In the genomic region with DNA sequence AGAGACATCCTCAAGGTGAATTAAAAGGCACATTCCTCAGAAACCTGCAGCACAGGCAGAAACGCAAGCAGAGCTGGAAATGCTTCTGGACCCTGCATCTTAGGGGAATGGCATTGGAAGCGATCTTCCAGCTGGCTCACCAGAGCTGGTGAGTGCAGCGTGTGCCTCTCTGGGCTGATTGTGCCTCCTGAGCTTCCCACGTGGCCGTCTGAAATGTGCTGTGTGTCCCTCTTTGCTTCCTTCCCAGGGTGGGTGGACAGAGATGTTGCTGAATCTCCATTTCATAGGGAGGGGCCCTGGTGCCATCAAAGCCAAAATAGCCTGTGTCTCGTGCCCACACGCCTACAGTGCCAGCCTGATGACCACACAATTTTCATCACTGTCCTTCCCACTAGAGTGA, we compare ENCODE assay signal across 1 cellular context.
TF ChIP-seq lines count a peak whose summit lies in the region.

No MANE protein-coding gene starts in this region.

TF ChIP-seq in H1, 55 proteins besides CTCF, POLR2A, EP300 and RAD21:
- no peak for TF ChIP-seq CTBP2 (IDR thresholded peaks at IDR 0.05; ENCODE audit: borderline replicate concordance, insufficient read depth, insufficient read length, low read length)
- TF ChIP-seq SIN3A (conservative IDR thresholded peaks at IDR 0.05 in 1 of 2, IDR thresholded peaks at IDR 0.05 in 1 of 2; ENCODE audit: low read depth in 1 of 2, low read length in 2 of 2), result no peak
- no peak for TF ChIP-seq SUZ12 (IDR thresholded peaks at IDR 0.05; ENCODE audit: low read length)
- no peak for TF ChIP-seq KDM5A (IDR thresholded peaks at IDR 0.05; ENCODE audit: low read length)
- no peak for TF ChIP-seq TAF1 (IDR thresholded peaks at IDR 0.05; ENCODE audit: low read depth, low read length)
- TF ChIP-seq EZH2 (IDR thresholded peaks at IDR 0.05; ENCODE audit: low read depth, low read length, severe bottlenecking), result no peak
- TF ChIP-seq, protein P1, sequence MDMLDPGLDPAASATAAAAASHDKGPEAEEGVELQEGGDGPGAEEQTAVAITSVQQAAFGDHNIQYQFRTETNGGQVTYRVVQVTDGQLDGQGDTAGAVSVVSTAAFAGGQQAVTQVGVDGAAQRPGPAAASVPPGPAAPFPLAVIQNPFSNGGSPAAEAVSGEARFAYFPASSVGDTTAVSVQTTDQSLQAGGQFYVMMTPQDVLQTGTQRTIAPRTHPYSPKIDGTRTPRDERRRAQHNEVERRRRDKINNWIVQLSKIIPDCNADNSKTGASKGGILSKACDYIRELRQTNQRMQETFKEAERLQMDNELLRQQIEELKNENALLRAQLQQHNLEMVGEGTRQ (IDR thresholded peaks at IDR 0.05; ENCODE audit: low read length), result no peak
- no peak for TF ChIP-seq CHD1 (IDR thresholded peaks at IDR 0.05; ENCODE audit: low read depth, low read length)
- TF ChIP-seq BRCA1 (IDR thresholded peaks at IDR 0.05; ENCODE audit: low read depth, low read length), result no peak
